16 cellular contexts compared by ENCODE assay signal in the genomic region with DNA sequence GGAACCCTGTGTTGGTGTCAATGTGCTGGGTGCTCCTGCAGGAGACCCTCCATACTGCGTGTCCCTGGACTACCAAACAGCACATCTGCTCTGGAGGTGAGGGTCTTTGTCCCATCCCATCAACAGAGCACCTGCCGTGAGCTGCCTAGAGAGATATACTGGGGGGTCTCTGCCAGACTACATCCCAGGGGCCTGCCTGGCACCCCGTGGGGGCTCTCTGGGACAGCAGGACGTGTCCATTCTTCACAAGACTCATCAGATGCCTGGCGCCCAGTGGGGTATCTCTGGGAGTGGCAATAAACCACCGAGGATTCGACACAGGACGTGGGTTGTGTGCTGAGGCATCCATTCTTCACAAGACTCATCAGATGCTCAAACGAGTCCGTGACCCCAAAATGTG. TPM values are rescaled to one million over a fixed set of nuclear protein-coding genes. Genes with fewer than 3 reads are reported as not detected.
DNase-seq lines count a peak whose midpoint lies in the region; ATAC-seq and TF ChIP-seq lines count a peak whose summit lies in the region.
"Had no signal": no experiment of that assay in that cellular context is flagged by ENCODE, and none has a peak within 500 bp of the region (broad histone marks: within the 10 kb centered on the region; RNA-seq: fewer than 3 reads in every experiment).

No MANE protein-coding gene starts in this region.

- 88 to 91% methylated on average over 10 of the region's 10 CpGs for WGBS in sigmoid colon, 2 donors

- H3K27ac ChIP-seq in sigmoid colon, result no peak overlapping the region
- H3K27ac ChIP-seq: 22Rv1, HL-60 had no signal

- H3K36me3 ChIP-seq in sigmoid colon, result no peaks in the 10 kb centered on the region
- H3K36me3 ChIP-seq: HAP-1 had no signal

- TF ChIP-seq POLR2A in sigmoid colon (IDR thresholded peaks at IDR 0.05), result no peak

- H3K27me3 ChIP-seq in sigmoid colon, result no peaks in the 10 kb centered on the region

- no peak for TF ChIP-seq EP300 in sigmoid colon (IDR thresholded peaks at IDR 0.05)

- H3K4me1 ChIP-seq in sigmoid colon, result peaks cover 0 to 29% (median 17%) of the 10 kb centered on the region in 4 donors
- H3K4me1 ChIP-seq: HAP-1 had no signal

- H3K9me3 ChIP-seq in sigmoid colon, result peaks cover 0 to 3% (median 0%) of the 10 kb centered on the region in 4 donors
- H3K9me3 ChIP-seq: HAP-1 had no signal

- no peak for ATAC-seq in Right ventricle myocardium inferior
- no peak for ATAC-seq in left cardiac atrium
- no peak for ATAC-seq in HG03520 (IDR thresholded peaks at IDR 0.05; ENCODE audit: unreplicated experiment)
- ATAC-seq: CD8-positive, alpha-beta T cell had no signal

- no peak for TF ChIP-seq CTCF in sigmoid colon (IDR thresholded peaks at IDR 0.05)

- intact Hi-C loops in Right ventricle myocardium inferior (cut with DNase I) (no loop called here), left cardiac atrium (cut with DNase I) (no loop called here), sigmoid colon (cut with DNase I) (no loop called here)

- H3K4me3 ChIP-seq in sigmoid colon, result no peak overlapping the region
- H3K4me3 ChIP-seq: HAP-1 had no signal

- peak; percentile 62 for DNase-seq in Right ventricle myocardium inferior (ENCODE audit: missing footprints)
- no peak for DNase-seq in left cardiac atrium
- peak; percentile 88 for DNase-seq in mesenteric fat pad (ENCODE audit: low spot score)
- peak; percentile 27 for DNase-seq in sigmoid colon
- no peak for DNase-seq in stimulated activated CD4-positive, alpha-beta T cell treated with anti-CD3 and anti-CD28 coated beads, Interleukin-4, amount 100 ng/mL, for 24 hours
- DNase-seq in inferior parietal cortex (ENCODE audit: extremely low spot score), result no peak
- DNase-seq: CD8-positive, alpha-beta T cell; COR-L47; DMS153; DMS79 treated with DMSO at 0.1 percent for 48 hours; EL had no signal

RNA-seq across cellular contexts. Expression of gene SHANK2, which starts 42.7 kb away (rescaled TPM):
- total RNA-seq in Right ventricle myocardium inferior (0.03 TPM), left cardiac atrium (under 1 TPM; 0.18 to 0.44 TPM), mesenteric fat pad (2.0 TPM), sigmoid colon (10 to 100 TPM in 3 of 4 donors, 1 to 10 TPM in 1; 8.0 to 43.8 (median 16.8) TPM)
- polyA plus RNA-seq in sigmoid colon, result 1 to 10 TPM; 3.5 to 4.4 (median 3.6) TPM
- total RNA-seq: CD8-positive, alpha-beta T cell had no signal
- polyA plus RNA-seq: CD14-positive monocyte had no signal

Comparison
In these comparisons a context has a peak if more than half of its experiments do, and no peak if none do; other contexts are left out.
1. DNase-seq: peak in Right ventricle myocardium inferior (single experiment), mesenteric fat pad (single experiment) and sigmoid colon (single experiment); none in left cardiac atrium (single experiment), stimulated activated CD4-positive, alpha-beta T cell treated with anti-CD3 and anti-CD28 coated beads, Interleukin-4, amount 100 ng/mL, for 24 hours (single experiment) and inferior parietal cortex (single experiment).